12 cellular contexts compared by ENCODE assay signal in genomic region chr7:101630591-101630990, GRCh38. TPM values are rescaled to one million over a fixed set of nuclear protein-coding genes. Genes with fewer than 3 reads are reported as not detected.
DNase-seq lines count a peak whose midpoint lies in the region; ATAC-seq and TF ChIP-seq lines count a peak whose summit lies in the region.
"Had no signal": no experiment of that assay in that cellular context is flagged by ENCODE, and none has a peak within 500 bp of the region (broad histone marks: within the 10 kb centered on the region; RNA-seq: fewer than 3 reads in every experiment).

No MANE protein-coding gene starts in this region.

- no peaks in the 10 kb centered on the region for H3K36me3 Mint-ChIP-seq in stimulated activated effector memory CD8-positive, alpha-beta T cell treated with anti-CD3 and anti-CD28 coated beads, Interleukin-12 subunit alpha, Interleukin-12 subunit beta, amount 100 ng/mL, for 72 hours
- no peaks in the 10 kb centered on the region for H3K36me3 Mint-ChIP-seq in nephron progenitor cell (ENCODE audit: low read depth)

- DNase-seq in HFF-Myc (ENCODE audit: extremely low read depth, low read depth) (peak; percentile 7), RPMI7951 (ENCODE audit: low read depth) (peak; percentile 84), epithelial cell of prostate (ENCODE audit: low read depth, low spot score) (peak; percentile 57), NCI-H748 (lab: John Stamatoyannopoulos, UW; ENCODE audit: unreplicated experiment) (no peak), nephron progenitor cell (no peak)
- DNase-seq in stimulated activated effector memory CD8-positive, alpha-beta T cell treated with anti-CD3 and anti-CD28 coated beads, Interleukin-12 subunit alpha, Interleukin-12 subunit beta, amount 100 ng/mL, for 72 hours (ENCODE audit: low spot score in 2 of 2): no peak
- DNase-seq: activated naive CD4-positive, alpha-beta T cell treated with anti-CD3 and anti-CD28 coated beads for 36 hours; Calu3; naive thymus-derived CD4-positive, alpha-beta T cell had no signal

- no peaks in the 10 kb centered on the region for H3K27me3 ChIP-seq in skeletal muscle satellite cell (ENCODE audit: control insufficient read depth, insufficient read depth, low read length)
- H3K27me3 ChIP-seq: testis had no signal

- H3K27me3 Mint-ChIP-seq in nephron progenitor cell (ENCODE audit: low read depth, poor library complexity): peaks cover 17% of the 10 kb centered on the region

- H3K9me3 Mint-ChIP-seq in stimulated activated effector memory CD8-positive, alpha-beta T cell treated with anti-CD3 and anti-CD28 coated beads, Interleukin-12 subunit alpha, Interleukin-12 subunit beta, amount 100 ng/mL, for 72 hours: no peaks in the 10 kb centered on the region
- H3K9me3 Mint-ChIP-seq in nephron progenitor cell: peaks cover 9% of the 10 kb centered on the region

- no peak overlapping the region for H3K27ac Mint-ChIP-seq in stimulated activated effector memory CD8-positive, alpha-beta T cell treated with anti-CD3 and anti-CD28 coated beads, Interleukin-12 subunit alpha, Interleukin-12 subunit beta, amount 100 ng/mL, for 72 hours
- H3K27ac Mint-ChIP-seq in nephron progenitor cell: no peak overlapping the region
- H3K27ac Mint-ChIP-seq: activated naive CD4-positive, alpha-beta T cell treated with anti-CD3 and anti-CD28 coated beads for 36 hours; naive thymus-derived CD4-positive, alpha-beta T cell had no signal

- peak overlapping the region; percentile 60 for H3K27ac ChIP-seq in epithelial cell of prostate

- H3K36me3 ChIP-seq in skeletal muscle satellite cell (ENCODE audit: insufficient read depth, low read length): no peaks in the 10 kb centered on the region

- H3K9ac ChIP-seq in skeletal muscle satellite cell (ENCODE audit: low read depth, low read length): no peak overlapping the region

- H3K4me3 ChIP-seq in HFF-Myc (replicated peaks; ENCODE audit: low read depth, low read length) (no peak overlapping the region), skeletal muscle satellite cell (ENCODE audit: low read length) (no peak overlapping the region)
- H3K4me3 ChIP-seq: testis had no signal

- no peak for ATAC-seq in stimulated activated effector memory CD8-positive, alpha-beta T cell treated with anti-CD3 and anti-CD28 coated beads, Interleukin-12 subunit alpha, Interleukin-12 subunit beta, amount 100 ng/mL, for 72 hours
- ATAC-seq: naive thymus-derived CD4-positive, alpha-beta T cell had no signal

- peaks cover 4% of the 10 kb centered on the region for H3K9me3 ChIP-seq in skeletal muscle satellite cell (replicated peaks; ENCODE audit: low read length)
- H3K9me3 ChIP-seq: testis had no signal

- no peak overlapping the region for H3K4me3 Mint-ChIP-seq in stimulated activated effector memory CD8-positive, alpha-beta T cell treated with anti-CD3 and anti-CD28 coated beads, Interleukin-12 subunit alpha, Interleukin-12 subunit beta, amount 100 ng/mL, for 72 hours
- no peak overlapping the region for H3K4me3 Mint-ChIP-seq in nephron progenitor cell
- H3K4me3 Mint-ChIP-seq: activated naive CD4-positive, alpha-beta T cell treated with anti-CD3 and anti-CD28 coated beads for 36 hours; naive thymus-derived CD4-positive, alpha-beta T cell had no signal

- H3K4me2 ChIP-seq in skeletal muscle satellite cell (ENCODE audit: low read length): peak overlapping the region; percentile 38

- TF ChIP-seq CTCF in HFF-Myc (IDR thresholded peaks at IDR 0.05; ENCODE audit: low read depth, low read length, missing control alignments): no peak
- TF ChIP-seq CTCF in nephron progenitor cell (IDR thresholded peaks at IDR 0.05): no peak

- H3K4me1 Mint-ChIP-seq in stimulated activated effector memory CD8-positive, alpha-beta T cell treated with anti-CD3 and anti-CD28 coated beads, Interleukin-12 subunit alpha, Interleukin-12 subunit beta, amount 100 ng/mL, for 72 hours: no peaks in the 10 kb centered on the region
- H3K4me1 Mint-ChIP-seq in nephron progenitor cell: peaks cover 29% of the 10 kb centered on the region

- peaks cover 21% of the 10 kb centered on the region for H3K4me1 ChIP-seq in skeletal muscle satellite cell (ENCODE audit: control insufficient read depth, insufficient read depth, low read length)

RNA-seq across cellular contexts. Expression of gene MYL10, which starts 1.5 kb away (rescaled TPM):
- total RNA-seq in RPMI7951 (2014; rRNA removed; shearing (Covaris generic)): 0.20 TPM in 1 of 2 replicates, not detected in the other
- not detected in 2 replicates for total RNA-seq in skeletal muscle satellite cell (2012; rRNA removed)
- total RNA-seq: activated CD8-positive, alpha-beta memory T cell treated with anti-CD3 and anti-CD28 coated beads for 36 hours; activated naive CD4-positive, alpha-beta T cell treated with anti-CD3 and anti-CD28 coated beads for 36 hours; Calu3; naive thymus-derived CD4-positive, alpha-beta T cell; testis had no signal

Comparison
In these comparisons a context has a peak if more than half of its experiments do, and no peak if none do; other contexts are left out.
1. DNase-seq: peak in HFF-Myc (single experiment), RPMI7951 (single experiment) and epithelial cell of prostate (single experiment); none in stimulated activated effector memory CD8-positive, alpha-beta T cell treated with anti-CD3 and anti-CD28 coated beads, Interleukin-12 subunit alpha, Interleukin-12 subunit beta, amount 100 ng/mL, for 72 hours (0 of 2), NCI-H748 (single experiment) and nephron progenitor cell (single experiment).